In the genomic region with DNA sequence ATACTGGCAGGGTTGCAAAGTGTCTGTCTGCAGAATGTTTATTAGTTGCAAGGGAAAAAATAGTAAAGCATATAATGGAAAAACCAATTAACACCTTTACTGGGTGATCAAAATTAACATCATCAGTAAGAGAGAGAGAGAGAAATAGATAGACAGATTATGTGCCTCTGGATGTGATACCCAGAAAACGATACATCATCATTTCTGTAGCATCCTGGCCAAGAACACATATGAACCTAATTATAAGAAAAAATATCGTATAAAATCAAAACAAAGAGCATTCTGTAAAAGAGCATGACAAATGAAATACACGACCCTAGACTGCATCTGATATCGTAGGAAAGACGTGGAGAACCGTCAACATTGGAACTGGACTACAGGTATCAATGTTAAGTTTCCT, we compare ENCODE assay signal across 10 cellular contexts.
"Had no signal": no experiment of that assay in that cellular context is flagged by ENCODE, and none has a peak within 500 bp of the region (broad histone marks: within the 10 kb centered on the region; RNA-seq: fewer than 3 reads in every experiment).

No MANE protein-coding gene starts in this region.

- H2AFZ ChIP-seq: GM23248 had no signal

- DNase-seq: GM23248, GOT3, H7, HFFc6, IMR-90, KBM-7 had no signal

- H3K27ac ChIP-seq: GM23248, HL-60, KMS-11 had no signal

- H3K9me3 ChIP-seq: HAP-1 had no signal

- H3K9ac ChIP-seq: GM23248, KMS-11 had no signal

- H3K4me1 ChIP-seq: HAP-1 had no signal

- ATAC-seq: HCT116 had no signal

- H3K4me2 ChIP-seq: KMS-11 had no signal

- H3K4me3 ChIP-seq: GM23248, HAP-1 had no signal
